In genomic region chr3:50473768-50474167, GRCh38 we compare ENCODE assay signal across 21 cellular contexts. TPM values are rescaled to one million over a fixed set of nuclear protein-coding genes. Genes with fewer than 3 reads are reported as not detected.
A peak's percentile ranks its signal among the peaks of the same experiment; 100 is the strongest.
DNase-seq lines count a peak whose midpoint lies in the region; ATAC-seq and TF ChIP-seq lines count a peak whose summit lies in the region.
"Had no signal": no experiment of that assay in that cellular context is flagged by ENCODE, and none has a peak within 500 bp of the region (broad histone marks: within the 10 kb centered on the region; RNA-seq: fewer than 3 reads in every experiment).

No MANE protein-coding gene starts in this region.

- H3K9ac ChIP-seq in parathyroid adenoma, result no peak overlapping the region

- H3K4me3 ChIP-seq in parathyroid adenoma (ENCODE audit: low read depth, low read length), result no peak overlapping the region
- H3K4me3 ChIP-seq: right lobe of liver had no signal

- in situ Hi-C loops in G401 (cut with HindIII; ENCODE audit: low sequenced_read_pairs), result no loop called here

- no peak overlapping the region for H3K4me2 ChIP-seq in parathyroid adenoma (ENCODE audit: low read length)

- H3K9me3 ChIP-seq in parathyroid adenoma (ENCODE audit: control insufficient read depth, low read length), result no peaks in the 10 kb centered on the region
- H3K9me3 ChIP-seq: right lobe of liver had no signal

- no peaks in the 10 kb centered on the region for H3K36me3 ChIP-seq in parathyroid adenoma (ENCODE audit: control insufficient read depth, insufficient read depth, low read length)
- H3K36me3 ChIP-seq: right lobe of liver had no signal

- peaks cover 14% of the 10 kb centered on the region for H3K4me1 ChIP-seq in parathyroid adenoma

- DNase-seq in Ammon's horn (ENCODE audit: low spot score) (peak; percentile 60), G401 (ENCODE audit: low spot score) (peak; percentile 75), globus pallidus (ENCODE audit: low spot score) (peak; percentile 5), omental fat pad (ENCODE audit: low spot score) (no peak), NCI-H526 (lab: John Stamatoyannopoulos, UW) (no peak)
- DNase-seq: activated B cell treated with CpG ODN at 0.5 μM for 24 hours; activated CD4-positive, alpha-beta memory T cell treated with anti-CD3 and anti-CD28 coated beads, Interleukin-2, amount 10 ng/mL, durations not matched to agents 7 days and 5 days; activated naive CD4-positive, alpha-beta T cell treated with Interleukin-2 at 50 U/mL for 16 hours; activated T-cell treated with anti-CD3 and anti-CD28 coated beads, Interleukin-2, amount 50 U/mL, for 24 hours; CD4-positive, CD25-positive, alpha-beta regulatory T cell; DMS153; islet precursor cell; NCI-H1436; NCI-H510A treated with DMSO at 0.1 percent for 48 hours; right lobe of liver; T-helper 9 cell had no signal

- peak overlapping the region; percentile 47 for H3K27ac ChIP-seq in parathyroid adenoma
- H3K27ac ChIP-seq: epithelial cell of prostate, right lobe of liver had no signal

- no peak for ATAC-seq in GM21528 (IDR thresholded peaks at IDR 0.05; ENCODE audit: low FRiP score, unreplicated experiment)
- no peak for ATAC-seq in omental fat pad (ENCODE audit: low FRiP score)
- ATAC-seq: HCT116 had no signal

- peak overlapping the region; percentile 75 for H2AFZ ChIP-seq in parathyroid adenoma

- TF ChIP-seq CTCF in parathyroid adenoma (IDR thresholded peaks at IDR 0.05), result no peak
- no peak for TF ChIP-seq CTCF in omental fat pad (IDR thresholded peaks at IDR 0.05)

- H3K27me3 ChIP-seq in parathyroid adenoma (ENCODE audit: control insufficient read depth, insufficient read depth, low read length), result no peaks in the 10 kb centered on the region
- H3K27me3 ChIP-seq: right lobe of liver had no signal

- no peaks in the 10 kb centered on the region for H3K79me2 ChIP-seq in parathyroid adenoma

RNA-seq across cellular contexts. Expression of gene CACNA2D2, which starts 29.7 kb away (rescaled TPM):
- 1.9 and 2.0 TPM in 2 replicates for total RNA-seq in G401 (2014; rRNA removed; shearing (Covaris generic))
- 1 to 10 TPM in 1 of 4 donors, under 1 TPM in 3; 0.19 to 3.6 (median 0.94) TPM for total RNA-seq in omental fat pad
- total RNA-seq: MCF 10A had no signal

Comparison
In these comparisons a context has a peak if more than half of its experiments do, and no peak if none do; other contexts are left out.
1. DNase-seq: peak in Ammon's horn (single experiment), G401 (single experiment) and globus pallidus (single experiment); none in omental fat pad (single experiment) and NCI-H526 (0 of 2).